11 cellular contexts compared by ENCODE assay signal in genomic region chr3:129499604-129500333, GRCh38. TPM values are rescaled to one million over a fixed set of nuclear protein-coding genes. Genes with fewer than 3 reads are reported as not detected.
"Had no signal": no experiment of that assay in that cellular context is flagged by ENCODE, and none has a peak within 500 bp of the region (broad histone marks: within the 10 kb centered on the region; RNA-seq: fewer than 3 reads in every experiment).

No MANE protein-coding gene starts in this region.

RNA-seq across cellular contexts. Expression of gene RHO, which starts 28.7 kb away (rescaled TPM):
- total RNA-seq: activated naive CD4-positive, alpha-beta T cell treated with anti-CD3 and anti-CD28 coated beads, Interleukin-2, amount 50 U/mL, for 72 hours; activated T-cell treated with anti-CD3 and anti-CD28 coated beads, Interleukin-2, amount 50 U/mL, for 72 hours; dermis microvascular lymphatic vessel endothelial cell; glomerular endothelial cell; mammary epithelial cell; T-helper 1 cell treated with Interleukin-12 subunit alpha and Interleukin-12 subunit beta and Interleukin-4 antibody, amounts not matched to agents 30 ng/mL and 1 ng/mL, for 36 hours had no signal
- polyA plus RNA-seq: esophagus, mammary epithelial cell, ovary had no signal

RNA-seq across cellular contexts. Expression of gene H1-8, which starts 43.2 kb away (rescaled TPM):
- total RNA-seq: activated naive CD4-positive, alpha-beta T cell treated with anti-CD3 and anti-CD28 coated beads, Interleukin-2, amount 50 U/mL, for 72 hours; activated T-cell treated with anti-CD3 and anti-CD28 coated beads, Interleukin-2, amount 50 U/mL, for 72 hours; breast epithelium; dermis microvascular lymphatic vessel endothelial cell; glomerular endothelial cell; mammary epithelial cell; mesothelial cell of epicardium; ovary; prostate gland; T-helper 1 cell treated with Interleukin-12 subunit alpha and Interleukin-12 subunit beta and Interleukin-4 antibody, amounts not matched to agents 30 ng/mL and 1 ng/mL, for 36 hours had no signal
- polyA plus RNA-seq: esophagus, mammary epithelial cell had no signal
